ENCODE assay signal across 9 cellular contexts in genomic region chr15:100703032-100703578, GRCh38.
DNase-seq lines count a peak whose midpoint lies in the region; ATAC-seq and TF ChIP-seq lines count a peak whose summit lies in the region.
"Had no signal": no experiment of that assay in that cellular context is flagged by ENCODE, and none has a peak within 500 bp of the region (broad histone marks: within the 10 kb centered on the region; RNA-seq: fewer than 3 reads in every experiment).

No MANE protein-coding gene starts in this region.

- intact Hi-C loops in PC-9 (cut with micrococcal nuclease; ENCODE audit: unreplicated experiment) = no loop called here
- intact Hi-C loops in posterior vena cava (cut with DNase I) = no loop called here

- no peak for TF ChIP-seq EP300 in SK-N-SH (IDR thresholded peaks at IDR 0.05; ENCODE audit: borderline replicate concordance in 1 of 2, low read depth in 1 of 2, low read length in 1 of 2)

- peak overlapping the region; percentile 81 for H3K27ac ChIP-seq in PC-9
- no peak overlapping the region for H3K27ac ChIP-seq in SK-N-SH (ENCODE audit: low read depth in 2 of 2, low read length in 1 of 2)
- H3K27ac ChIP-seq: SK-N-MC had no signal

- H3K79me2 ChIP-seq in PC-9 (ENCODE audit: low read depth) (no peaks in the 10 kb centered on the region), SK-N-SH (ENCODE audit: insufficient read depth) (no peaks in the 10 kb centered on the region)

- no peak overlapping the region for H3K9ac ChIP-seq in SK-N-SH

- H2AFZ ChIP-seq in PC-9 = no peak overlapping the region
- no peak overlapping the region for H2AFZ ChIP-seq in SK-N-SH (ENCODE audit: low read depth)

- peak; percentile 100 for ATAC-seq in GM18868 (IDR thresholded peaks at IDR 0.05; ENCODE audit: unreplicated experiment)
- peak; percentile 93 for ATAC-seq in HG02571 (IDR thresholded peaks at IDR 0.05; ENCODE audit: unreplicated experiment)

- H3K27me3 ChIP-seq in PC-9 (ENCODE audit: insufficient read depth, low read depth) (no peaks in the 10 kb centered on the region), SK-N-SH (ENCODE audit: insufficient read depth) (no peaks in the 10 kb centered on the region; the same call in 1 of the 2 replicates)

- H3F3A ChIP-seq in PC-9 (ENCODE audit: insufficient read depth, low read depth) (peaks cover 35% of the 10 kb centered on the region), SK-N-SH (replicated peaks; ENCODE audit: insufficient read depth) (no peaks in the 10 kb centered on the region)

- H3K9me3 ChIP-seq in PC-9 (ENCODE audit: insufficient read depth, low read depth) (peaks cover 4% of the 10 kb centered on the region; the same call in 1 of the 2 replicates), SK-N-SH (no peaks in the 10 kb centered on the region)

- H3K9me2 ChIP-seq in PC-9 (ENCODE audit: insufficient read depth) (no peaks in the 10 kb centered on the region), SK-N-SH (no peaks in the 10 kb centered on the region)

- WGBS in SK-N-SH (ENCODE audit: low lambda C conversion rate) = 75% methylated on average over 3 of the region's 3 CpGs

- no TSS peak for BruUV-seq in PC-9 (replicated peaks; lab: Mats Ljungman, UMichigan)

- H3K36me3 ChIP-seq in PC-9 (ENCODE audit: low read depth) = no peaks in the 10 kb centered on the region
- H3K36me3 ChIP-seq in SK-N-SH (replicated peaks in 1 of 2; ENCODE audit: control insufficient read depth in 1 of 2, insufficient read depth in 2 of 2, low read length in 1 of 2) = no peaks in the 10 kb centered on the region

- POLR2A ChIA-PET in PC-9 (lab: Charles Lee; ENCODE audit: unreplicated experiment) = interaction anchor here (0.7 to 0.9 kb wide), 2 partner anchors 10 to 12 kb away, joined by 3 to 5 read pairs; no protein-coding TSS in a partner anchor
- POLR2A ChIA-PET in SK-N-SH (lab: Yijun Ruan, JAX) = no interaction called here

- H4K20me1 ChIP-seq in PC-9 (ENCODE audit: insufficient read depth) (no peaks in the 10 kb centered on the region), SK-N-SH (ENCODE audit: insufficient read depth) (no peaks in the 10 kb centered on the region)

- H3K4me1 ChIP-seq in PC-9 (replicated peaks; ENCODE audit: insufficient read depth) (peaks cover 42% of the 10 kb centered on the region), SK-N-SH (ENCODE audit: control insufficient read depth in 1 of 2, insufficient read depth in 2 of 2, low read depth in 1 of 2, low read length in 1 of 2) (no peaks in the 10 kb centered on the region)

- DNase-seq in PC-9 (peak in 1 of 2 experiments; percentile 64), kidney glomerular epithelial cell (lab: John Stamatoyannopoulos, UW) (peak; percentile 14), NCI-H1417 (lab: John Stamatoyannopoulos, UW) (no peak), SK-N-SH (no peak), posterior vena cava (ENCODE audit: low spot score) (no peak), NCI-H2029 treated with DMSO at 0.1 percent for 48 hours (lab: John Stamatoyannopoulos, UW) (no peak)

- TF ChIP-seq RAD21 in SK-N-SH (IDR thresholded peaks at IDR 0.05; ENCODE audit: low read length) = no peak

- H3K4me2 ChIP-seq in PC-9 = 0 out of 2 replicates have a peak overlapping the region, but pooled peaks have one; percentile 10
- no peak overlapping the region for H3K4me2 ChIP-seq in SK-N-SH

- no peak overlapping the region for H3K4me3 ChIP-seq in PC-9
- H3K4me3 ChIP-seq in SK-N-SH (ENCODE audit: low read depth in 2 of 2, low read length in 1 of 2) = no peak overlapping the region
- H3K4me3 ChIP-seq: SK-N-MC had no signal

- no peak; the same call in 1 of the 2 replicates for TF ChIP-seq CTCF in PC-9 (conservative IDR thresholded peaks at IDR 0.05)
- TF ChIP-seq CTCF in SK-N-SH (IDR thresholded peaks at IDR 0.05) = no peak

- CTCF ChIA-PET in PC-9 (lab: Charles Lee) = no interaction called here
- CTCF ChIA-PET in SK-N-SH (lab: Yijun Ruan, JAX) = no interaction called here

TF ChIP-seq in SK-N-SH, 30 proteins besides CTCF, POLR2A, EP300 and RAD21:
- TF ChIP-seq MAX (IDR thresholded peaks at IDR 0.05; ENCODE audit: low read depth) (no peak), TCF12 (IDR thresholded peaks at IDR 0.05) (no peak), SIN3A (IDR thresholded peaks at IDR 0.05; ENCODE audit: borderline replicate concordance, low read depth, low read length) (no peak), TAF1 (IDR thresholded peaks at IDR 0.05; ENCODE audit: borderline replicate concordance, low read depth, low read length) (no peak), IRF3 (IDR thresholded peaks at IDR 0.05; ENCODE audit: low read depth, low read length) (no peak), RCOR1 (IDR thresholded peaks at IDR 0.05; ENCODE audit: low read length) (no peak), SMC3 (IDR thresholded peaks at IDR 0.05; ENCODE audit: low read depth, low read length) (no peak), FOSL2 (IDR thresholded peaks at IDR 0.05; ENCODE audit: borderline replicate concordance, low read depth) (no peak), EZH2phosphoT487 (IDR thresholded peaks at IDR 0.05; ENCODE audit: borderline replicate concordance, low read depth) (no peak), FOXJ3 (CRISPR knock-in tag; IDR thresholded peaks at IDR 0.05) (no peak), JUND (IDR thresholded peaks at IDR 0.05) (no peak), POLR2AphosphoS5 (IDR thresholded peaks at IDR 0.05; ENCODE audit: low read depth, low read length) (no peak)
